In genomic region chr10:100433253-100434240, GRCh38 we compare ENCODE assay signal across 8 cellular contexts. TPM values are rescaled to one million over a fixed set of nuclear protein-coding genes. Genes with fewer than 3 reads are reported as not detected.
DNase-seq lines count a peak whose midpoint lies in the region; ATAC-seq, FAIRE-seq and TF ChIP-seq lines count a peak whose summit lies in the region.

No MANE protein-coding gene starts in this region.

- peak; percentile 97 for FAIRE-seq in TTC549 (lab: Jason Lieb, UNC)

- H3K27ac ChIP-seq in body of pancreas (no peak overlapping the region), spleen (no peak overlapping the region)

- 20 to 22% methylated on average over 13 of the region's 13 CpGs for WGBS in body of pancreas, 2 donors
- 24 to 28% (median 27%) methylated on average over 13 of the region's 13 CpGs for WGBS in spleen, 5 donors

- H3K4me3 ChIP-seq in GM12875 (ENCODE audit: low read depth, low read length), result no peak overlapping the region
- H3K4me3 ChIP-seq in body of pancreas, result no peak overlapping the region
- H3K4me3 ChIP-seq in spleen, result no peak overlapping the region

- H3K36me3 ChIP-seq in body of pancreas (replicated peaks in 1 of 2; ENCODE audit: insufficient read depth in 1 of 2, low read depth in 2 of 2) (no peaks in the 10 kb centered on the region), spleen (no peaks in the 10 kb centered on the region)

- no peaks in the 10 kb centered on the region for H3K27me3 ChIP-seq in body of pancreas
- H3K27me3 ChIP-seq in spleen (replicated peaks in 1 of 7), result no peaks in the 10 kb centered on the region

- no peaks in the 10 kb centered on the region for H3K9me3 ChIP-seq in body of pancreas
- no peaks in the 10 kb centered on the region for H3K9me3 ChIP-seq in spleen

- DNase-seq in NCI-H2171 (lab: John Stamatoyannopoulos, UW) (peak; percentile 59), body of pancreas (peak; percentile 95 to 99 (median 97)), iPS DF 4.7 (ENCODE audit: extremely low read depth, low spot score) (peak; percentile 92), spleen (peak; percentile 93)

- intact Hi-C loops in body of pancreas (cut with DNase I) (loop anchor here (2.0 kb wide), 1 partner anchor 93 kb away; no protein-coding TSS in a partner anchor), spleen (cut with DNase I; ENCODE audit: low total_unique reads) (loop anchor here (2.0 to 5.0 kb wide), 2 partner anchors 74 to 95 kb away; no protein-coding TSS in a partner anchor)

- TF ChIP-seq CTCF in GM12875 (IDR thresholded peaks at IDR 0.05; ENCODE audit: borderline replicate concordance, insufficient read depth, low read depth, low read length) (peak; percentile 91), body of pancreas (IDR thresholded peaks at IDR 0.05) (peak; percentile 97 to 100 (median 99)), spleen (IDR thresholded peaks at IDR 0.05 in 8 of 11, conservative IDR thresholded peaks at IDR 0.05 in 3 of 11) (peak; percentile 98 to 100 (median 100))

- peak; percentile 84 for ATAC-seq in HG03066 (IDR thresholded peaks at IDR 0.05; ENCODE audit: low read depth, unreplicated experiment)
- ATAC-seq in body of pancreas, result peak; percentile 96
- ATAC-seq in HG03025 (IDR thresholded peaks at IDR 0.05; ENCODE audit: low FRiP score, unreplicated experiment), result no peak

- no peak for TF ChIP-seq POLR2A in body of pancreas (IDR thresholded peaks at IDR 0.05)
- TF ChIP-seq POLR2A in spleen (IDR thresholded peaks at IDR 0.05), result no peak

- H3K4me1 ChIP-seq in body of pancreas, result no peaks in the 10 kb centered on the region
- no peaks in the 10 kb centered on the region for H3K4me1 ChIP-seq in spleen

RNA-seq across cellular contexts. Expression of gene WNT8B, which starts 29.3 kb away (rescaled TPM):
- total RNA-seq in body of pancreas, result not detected
- total RNA-seq in spleen, result not detected
- polyA plus RNA-seq in spleen, result under 1 TPM in 1 of 3 donors, not detected in 2; 0.03 TPM
